ENCODE assay signal across 11 cellular contexts in the genomic region with DNA sequence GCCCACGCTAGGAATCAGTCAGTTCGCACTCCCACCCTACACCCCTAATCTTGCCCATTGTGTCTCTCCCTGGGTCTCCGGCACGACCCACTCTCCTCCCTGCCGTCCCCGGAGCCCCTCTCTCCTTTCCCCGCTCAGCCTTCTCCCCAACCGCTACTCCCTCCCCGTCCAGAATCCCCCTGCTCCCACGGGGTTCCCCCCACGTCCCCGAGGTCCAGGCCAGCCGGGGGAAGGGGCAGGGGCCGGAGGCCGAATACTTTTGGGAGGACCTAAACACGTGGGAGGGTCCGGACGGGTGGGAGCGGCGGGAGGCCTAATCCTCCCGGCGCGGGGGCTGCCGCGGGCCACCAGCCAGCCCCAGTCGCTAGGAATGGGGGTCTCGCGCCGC. TPM values are rescaled to one million over a fixed set of nuclear protein-coding genes. Genes with fewer than 3 reads are reported as not detected.
A peak's percentile ranks its signal among the peaks of the same experiment; 100 is the strongest.
DNase-seq lines count a peak whose midpoint lies in the region; ATAC-seq, FAIRE-seq and TF ChIP-seq lines count a peak whose summit lies in the region.
"Had no signal": no experiment of that assay in that cellular context is flagged by ENCODE, and none has a peak within 500 bp of the region (broad histone marks: within the 10 kb centered on the region; RNA-seq: fewer than 3 reads in every experiment).

No MANE protein-coding gene starts in this region.

- TF ChIP-seq CTCF in pancreas (IDR thresholded peaks at IDR 0.05) = no peak
- TF ChIP-seq CTCF in uterus (IDR thresholded peaks at IDR 0.05) = no peak
- TF ChIP-seq CTCF in A673 (conservative IDR thresholded peaks at IDR 0.05; ENCODE audit: low read depth, low read length) = no peak

- H3K9ac ChIP-seq in iPS-15b (ENCODE audit: low read depth, low read length) = peak overlapping the region; percentile 65

- DNase-seq in Right ventricle myocardium superior (no peak), Right ventricle myocardium inferior (ENCODE audit: missing footprints) (no peak), pancreas (peak in 2 of 6 donors; percentile 61 to 71), uterus (peak in 1 of 2 donors; percentile 42), A673 (ENCODE audit: low spot score) (no peak), GM19240 (ENCODE audit: insufficient read length, low spot score) (no peak)
- DNase-seq: DMS79, T-helper 2 cell had no signal

- H3K9me3 ChIP-seq in iPS-15b (ENCODE audit: control insufficient read depth, insufficient read depth, low read length) = no peaks in the 10 kb centered on the region
- H3K9me3 ChIP-seq in pancreas = no peaks in the 10 kb centered on the region
- no peaks in the 10 kb centered on the region for H3K9me3 ChIP-seq in uterus
- no peaks in the 10 kb centered on the region for H3K9me3 ChIP-seq in A673 (ENCODE audit: low read depth, low read length, poor library complexity, severe bottlenecking)

- intact Hi-C loops in Right ventricle myocardium superior (cut with DNase I) (no loop called here), Right ventricle myocardium inferior (cut with DNase I) (no loop called here), pancreas (cut with DNase I) (no loop called here), uterus (cut with DNase I; ENCODE audit: low total_unique reads) (no loop called here), A673 (cut with micrococcal nuclease; ENCODE audit: unreplicated experiment) (no loop called here)

- ATAC-seq in Right ventricle myocardium superior (ENCODE audit: poor library complexity) (peak; percentile 8), Right ventricle myocardium inferior (no peak), pancreas (no peak), HG03039 (IDR thresholded peaks at IDR 0.05; ENCODE audit: unreplicated experiment) (no peak)

- POLR2A ChIA-PET in A673 (lab: Charles Lee; ENCODE audit: low non-redundant PET) = no interaction called here

- TF ChIP-seq POLR2A in uterus (IDR thresholded peaks at IDR 0.05) = no peak

- H3K27ac ChIP-seq in pancreas (peak overlapping the region; percentile 60 to 89 (median 78)), uterus (peak overlapping the region; percentile 94 to 96), A673 (ENCODE audit: low read depth, low read length, poor library complexity, severe bottlenecking) (no peak overlapping the region)

- H3K36me3 ChIP-seq in iPS-15b (ENCODE audit: control insufficient read depth, insufficient read depth, low read length) (peaks cover 30% of the 10 kb centered on the region), pancreas (no peaks in the 10 kb centered on the region), uterus (no peaks in the 10 kb centered on the region), A673 (ENCODE audit: insufficient read depth, low read length, poor library complexity, severe bottlenecking) (peaks cover 9% of the 10 kb centered on the region)

- peak overlapping the region; percentile 78 for H3K4me3 ChIP-seq in iPS-15b (ENCODE audit: low read depth, low read length)
- H3K4me3 ChIP-seq in pancreas = peak overlapping the region; percentile 34 to 74 (median 52)
- peak overlapping the region; percentile 65 to 80 for H3K4me3 ChIP-seq in uterus
- no peak overlapping the region for H3K4me3 ChIP-seq in A673 (ENCODE audit: low read depth, low read length, poor library complexity, severe bottlenecking)

- CTCF ChIA-PET in A673 (lab: Charles Lee) = no interaction called here

- H3K4me1 ChIP-seq in iPS-15b (ENCODE audit: control insufficient read depth, insufficient read depth, low read length) (peaks cover 31% of the 10 kb centered on the region), pancreas (peaks cover 20 to 33% (median 23%) of the 10 kb centered on the region in 3 donors), uterus (peaks cover 3 to 10% of the 10 kb centered on the region in 2 donors), A673 (ENCODE audit: insufficient read depth, low read length, poor library complexity, severe bottlenecking) (no peaks in the 10 kb centered on the region)

- FAIRE-seq in pancreas (lab: Jason Lieb, UNC) = no peak
- FAIRE-seq: A204.1 had no signal

- no TSS peak for BruUV-seq in A673 (replicated peaks; lab: Mats Ljungman, UMichigan)

- H3K27me3 ChIP-seq in iPS-15b (ENCODE audit: control insufficient read depth, insufficient read depth, low read length) (peaks cover 28% of the 10 kb centered on the region), pancreas (no peaks in the 10 kb centered on the region), uterus (no peaks in the 10 kb centered on the region), A673 (replicated peaks; ENCODE audit: insufficient read depth, low read depth, low read length, poor library complexity) (no peaks in the 10 kb centered on the region)

- WGBS in pancreas, 2 donors = 19 to 21% methylated on average over 26 to 29 of the region's 29 CpGs

RNA-seq across cellular contexts. Expression of a gene that starts 0.6 kb away (rescaled TPM):
- 24.0 TPM for total RNA-seq in Right ventricle myocardium superior
- 32.6 TPM for total RNA-seq in Right ventricle myocardium inferior
- total RNA-seq in pancreas = 100 to 1,000 TPM; 125 to 408 (median 236) TPM
- 100 to 1,000 TPM; 184 to 246 TPM for polyA plus RNA-seq in pancreas
- total RNA-seq in uterus = 100 to 1,000 TPM; 128 to 536 (median 236) TPM
- total RNA-seq in A673 (2021) = not detected in 2 replicates

RNA-seq across cellular contexts. Expression of a gene that starts 17.5 kb away (rescaled TPM):
- total RNA-seq in Right ventricle myocardium superior (2.9 TPM), Right ventricle myocardium inferior (5.7 TPM), pancreas (10 to 100 TPM; 12.3 to 26.5 (median 17.7) TPM), uterus (10 to 100 TPM in 2 of 4 donors, 1 to 10 TPM in 2; 2.6 to 13.1 (median 10.3) TPM), A673 (2021) (4.5 TPM in 2 replicates)
- polyA plus RNA-seq in pancreas = 10 to 100 TPM in 1 of 2 donors, 1 to 10 TPM in 1; 9.0 to 10.9 TPM

RNA-seq across cellular contexts. Expression of a gene that starts 17.7 kb away (rescaled TPM):
- total RNA-seq in Right ventricle myocardium superior (3.7 TPM), Right ventricle myocardium inferior (4.7 TPM), pancreas (10 to 100 TPM in 1 of 6 donors, 1 to 10 TPM in 5; 7.1 to 10.3 (median 8.8) TPM), uterus (10 to 100 TPM in 3 of 4 donors, 1 to 10 TPM in 1; 5.9 to 41.2 (median 15.3) TPM), A673 (2021) (48.1 and 48.5 TPM in 2 replicates)
- polyA plus RNA-seq in pancreas = 10 to 100 TPM in 1 of 2 donors, 1 to 10 TPM in 1; 7.1 to 11.2 TPM

RNA-seq across cellular contexts. Expression of a gene that starts 27.8 kb away (rescaled TPM):
- 116 TPM for total RNA-seq in Right ventricle myocardium superior
- total RNA-seq in Right ventricle myocardium inferior = 111 TPM
- total RNA-seq in pancreas = 10 to 100 TPM; 48.1 to 76.3 (median 63.2) TPM
- polyA plus RNA-seq in pancreas = 10 to 100 TPM; 57.5 to 78.8 TPM
- 10 to 100 TPM in 3 of 4 donors, 1 to 10 TPM in 1; 9.7 to 80.8 (median 37.9) TPM for total RNA-seq in uterus
- 113 and 114 TPM in 2 replicates for total RNA-seq in A673 (2021)

RNA-seq across cellular contexts. Expression of a gene that starts 38.3 kb away (rescaled TPM):
- 3.6 TPM for total RNA-seq in Right ventricle myocardium superior
- 3.3 TPM for total RNA-seq in Right ventricle myocardium inferior
- 1 to 10 TPM; 2.0 to 3.9 (median 2.8) TPM for total RNA-seq in pancreas
- polyA plus RNA-seq in pancreas = 1 to 10 TPM; 3.2 to 7.4 TPM
- total RNA-seq in uterus = 1 to 10 TPM in 3 of 4 donors, not detected in 1; 2.0 to 8.4 (median 6.7) TPM
- 12.1 and 14.3 TPM in 2 replicates for total RNA-seq in A673 (2021)

Comparison
In these comparisons a context has a peak if more than half of its experiments do, and no peak if none do; other contexts are left out.
1. RNA of a gene that starts 0.6 kb away (total RNA-seq): 128 to 536 TPM in uterus, 125 to 408 TPM in pancreas, 32.6 TPM in Right ventricle myocardium inferior (single experiment) and 24.0 TPM in Right ventricle myocardium superior (single experiment); not detected in A673; every median in the first group is over 10 times any median in the second.